Comparison of ENCODE assay signal across 1 cellular context in genomic region chr19:12985049-12985776, GRCh38.
TF ChIP-seq lines count a peak whose summit lies in the region.

No MANE protein-coding gene starts in this region.

TF ChIP-seq in GM23338, 12 proteins besides CTCF, POLR2A, EP300 and RAD21 (continued from another document):
- TF ChIP-seq ZNF462 (CRISPR knock-in tag; IDR thresholded peaks at IDR 0.05) (no peak), ZNF331 (CRISPR knock-in tag; IDR thresholded peaks at IDR 0.05; ENCODE audit: low read depth) (no peak), EZH2 (IDR thresholded peaks at IDR 0.05; ENCODE audit: low read depth, unreplicated experiment) (no peak), STAT1 (IDR thresholded peaks at IDR 0.05; ENCODE audit: unreplicated experiment) (no peak), ZNF114 (CRISPR knock-in tag; IDR thresholded peaks at IDR 0.05) (no peak)
